Comparison of ENCODE assay signal across 8 cellular contexts in genomic region chr2:147170932-147171331, GRCh38.
"Had no signal": no experiment of that assay in that cellular context is flagged by ENCODE, and none has a peak within 500 bp of the region (broad histone marks: within the 10 kb centered on the region; RNA-seq: fewer than 3 reads in every experiment).

No MANE protein-coding gene starts in this region.

- H3K36me3 Mint-ChIP-seq: IgD-negative memory B cell had no signal

- H3K4me1 Mint-ChIP-seq: IgD-negative memory B cell had no signal

- H3K4me3 Mint-ChIP-seq: IgD-negative memory B cell had no signal

- DNase-seq: IMR-90, KBM-7, KG1 had no signal

- H3K27ac ChIP-seq: HL-60 had no signal

- ATAC-seq: HepG2, K562 had no signal

- H3K4me3 ChIP-seq: K562 had no signal

- H3K27me3 Mint-ChIP-seq: IgD-negative memory B cell had no signal

- H3K27ac Mint-ChIP-seq: IgD-negative memory B cell had no signal

- FAIRE-seq: HepG2, HTR-8/SVneo, K562 had no signal
